Comparison of ENCODE assay signal across 1 cellular context in the genomic region with DNA sequence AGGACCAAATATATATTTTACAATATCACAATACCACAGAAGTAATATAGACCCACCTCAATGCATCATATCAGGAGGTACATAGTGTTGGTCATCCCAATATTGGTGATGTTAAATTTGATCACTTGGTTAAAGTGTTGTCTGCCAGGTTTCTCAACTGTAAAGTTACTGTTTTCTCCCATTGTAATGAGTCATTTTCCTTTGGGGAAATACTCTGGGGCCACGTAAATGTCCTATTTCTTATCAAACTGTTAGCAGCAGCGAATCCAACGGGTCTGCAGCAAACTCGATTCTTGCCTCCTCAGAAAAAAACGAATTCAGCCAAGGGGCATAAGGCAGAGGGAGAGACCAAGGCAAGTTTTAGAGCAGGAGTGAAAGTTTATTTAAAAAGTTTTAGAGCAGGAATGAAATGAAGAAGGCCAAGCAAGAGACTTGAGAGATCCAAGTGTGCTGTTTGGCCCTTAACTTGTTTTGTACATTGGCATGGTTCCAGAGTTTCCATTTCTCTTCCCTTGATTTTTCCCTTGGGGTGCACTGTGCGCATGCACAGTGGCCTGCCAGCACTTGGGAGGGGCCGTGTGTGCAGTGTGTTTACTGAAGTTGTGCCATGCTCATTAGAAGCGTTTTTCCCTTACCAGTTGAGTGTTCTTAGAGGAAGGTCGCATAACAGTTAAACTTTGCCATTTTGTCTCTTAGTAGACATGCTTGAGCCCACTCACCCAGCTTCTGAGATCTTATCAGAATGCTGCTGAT.
TF ChIP-seq lines count a peak whose summit lies in the region.

No MANE protein-coding gene starts in this region.

TF ChIP-seq in H1, 55 proteins besides CTCF, POLR2A, EP300 and RAD21:
- TF ChIP-seq GTF2F1 (IDR thresholded peaks at IDR 0.05; ENCODE audit: borderline replicate concordance, low read depth, low read length) (no peak), TEAD4 (IDR thresholded peaks at IDR 0.05; ENCODE audit: low read depth, low read length) (no peak), NRF1 (IDR thresholded peaks at IDR 0.05; ENCODE audit: low read depth, low read length) (no peak), HDAC2 (IDR thresholded peaks at IDR 0.05; ENCODE audit: borderline replicate concordance in 1 of 2, low read depth in 2 of 2, low read length in 2 of 2) (no peak), CEBPB (IDR thresholded peaks at IDR 0.05; ENCODE audit: low read depth, low read length) (no peak), CHD1 (IDR thresholded peaks at IDR 0.05; ENCODE audit: low read depth, low read length) (no peak), HDAC6 (IDR thresholded peaks at IDR 0.05; ENCODE audit: low read depth, low read length) (no peak), YY1 (IDR thresholded peaks at IDR 0.05; ENCODE audit: low read depth, low read length) (no peak), ZNF274 (IDR thresholded peaks at IDR 0.05; ENCODE audit: borderline replicate concordance, extremely low read depth, low read length) (no peak), TAF7 (optimal IDR thresholded peaks at IDR 0.05; ENCODE audit: borderline replicate concordance, low read depth, low read length) (no peak), CBX5 (IDR thresholded peaks at IDR 0.05; ENCODE audit: low read depth, low read length) (no peak), CREB1 (IDR thresholded peaks at IDR 0.05) (no peak), MAFK (IDR thresholded peaks at IDR 0.05; ENCODE audit: low read depth, low read length) (no peak), POLR2AphosphoS5 (IDR thresholded peaks at IDR 0.05; ENCODE audit: low read depth, low read length) (no peak), KDM5A (IDR thresholded peaks at IDR 0.05; ENCODE audit: low read length) (no peak), TCF12 (IDR thresholded peaks at IDR 0.05; ENCODE audit: low read depth, low read length) (no peak)
- TF ChIP-seq, protein P1, sequence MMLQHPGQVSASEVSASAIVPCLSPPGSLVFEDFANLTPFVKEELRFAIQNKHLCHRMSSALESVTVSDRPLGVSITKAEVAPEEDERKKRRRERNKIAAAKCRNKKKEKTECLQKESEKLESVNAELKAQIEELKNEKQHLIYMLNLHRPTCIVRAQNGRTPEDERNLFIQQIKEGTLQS (IDR thresholded peaks at IDR 0.05; ENCODE audit: insufficient read depth, low read depth, low read length) = no peak
- TF ChIP-seq, protein P2, sequence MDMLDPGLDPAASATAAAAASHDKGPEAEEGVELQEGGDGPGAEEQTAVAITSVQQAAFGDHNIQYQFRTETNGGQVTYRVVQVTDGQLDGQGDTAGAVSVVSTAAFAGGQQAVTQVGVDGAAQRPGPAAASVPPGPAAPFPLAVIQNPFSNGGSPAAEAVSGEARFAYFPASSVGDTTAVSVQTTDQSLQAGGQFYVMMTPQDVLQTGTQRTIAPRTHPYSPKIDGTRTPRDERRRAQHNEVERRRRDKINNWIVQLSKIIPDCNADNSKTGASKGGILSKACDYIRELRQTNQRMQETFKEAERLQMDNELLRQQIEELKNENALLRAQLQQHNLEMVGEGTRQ (IDR thresholded peaks at IDR 0.05; ENCODE audit: low read length) = no peak
